Comparison of ENCODE assay signal across 1 cellular context in genomic region chr19:33431986-33432385, GRCh38.
TF ChIP-seq lines count a peak whose summit lies in the region.

No MANE protein-coding gene starts in this region.

TF ChIP-seq in HepG2, 621 proteins besides CTCF, POLR2A, EP300 and RAD21 (continued from another document):
- TF ChIP-seq ZNF646 (CRISPR knock-in tag; IDR thresholded peaks at IDR 0.05) (no peak), MAFK (conservative IDR thresholded peaks at IDR 0.05 in 1 of 2, IDR thresholded peaks at IDR 0.05 in 1 of 2; ENCODE audit: low read length in 2 of 2) (no peak)
